Comparison of ENCODE assay signal across 9 cellular contexts in genomic region chr18:26813043-26813442, GRCh38. TPM values are rescaled to one million over a fixed set of nuclear protein-coding genes. Genes with fewer than 3 reads are reported as not detected.
DNase-seq lines count a peak whose midpoint lies in the region; ATAC-seq, FAIRE-seq and TF ChIP-seq lines count a peak whose summit lies in the region.
"Had no signal": no experiment of that assay in that cellular context is flagged by ENCODE, and none has a peak within 500 bp of the region (broad histone marks: within the 10 kb centered on the region; RNA-seq: fewer than 3 reads in every experiment).

No MANE protein-coding gene starts in this region.

- H3K9me3 Mint-ChIP-seq in Caco-2 (ENCODE audit: unreplicated experiment), result peaks cover under 1% of the 10 kb centered on the region
- H3K9me3 Mint-ChIP-seq in neural crest cell, result peaks cover 19% of the 10 kb centered on the region

- TF ChIP-seq CTCF in Caco-2 (IDR thresholded peaks at IDR 0.05; ENCODE audit: insufficient read depth in 1 of 2, low read depth in 1 of 2, low read length in 1 of 2, severe bottlenecking in 1 of 2, unreplicated experiment in 1 of 2) (peak in 1 of 2 experiments; percentile 51), H1 (IDR thresholded peaks at IDR 0.05; ENCODE audit: control extremely low read depth in 1 of 3, insufficient read depth in 1 of 3, low read depth in 1 of 3, low read length in 3 of 3) (peak; percentile 7 to 78 (median 60)), neural crest cell (conservative IDR thresholded peaks at IDR 0.05) (peak; percentile 67), suprapubic skin (IDR thresholded peaks at IDR 0.05) (no peak)

- H3K14ac ChIP-seq in H1 (ENCODE audit: insufficient read length), result no peak overlapping the region

- no peak overlapping the region for H3K9ac ChIP-seq in H1 (replicated peaks in 1 of 4; ENCODE audit: extremely low read depth in 1 of 4, low read depth in 3 of 4, low read length in 3 of 4)

- H3K23ac ChIP-seq in H1 (ENCODE audit: insufficient read length), result no peak overlapping the region

- H3K9me3 ChIP-seq in Caco-2, result no peaks in the 10 kb centered on the region
- H3K9me3 ChIP-seq in H1 (ENCODE audit: insufficient read depth in 2 of 2, low read depth in 1 of 2, low read length in 1 of 2), result no peaks in the 10 kb centered on the region
- no peaks in the 10 kb centered on the region for H3K9me3 ChIP-seq in suprapubic skin

- H2BK20ac ChIP-seq in H1 (ENCODE audit: low read length), result no peak overlapping the region

- H2BK15ac ChIP-seq in H1 (ENCODE audit: low read length), result no peak overlapping the region

- peak overlapping the region; percentile 77; the same call in 1 of the 2 replicates for H2AFZ ChIP-seq in H1 (ENCODE audit: low read length)

- no TSS peak for BruUV-seq in Caco-2 (replicated peaks; lab: Mats Ljungman, UMichigan)

- peak; percentile 90 to 92 for TF ChIP-seq RAD21 in H1 (IDR thresholded peaks at IDR 0.05 in 1 of 2, conservative IDR thresholded peaks at IDR 0.05 in 1 of 2; ENCODE audit: low read depth in 2 of 2, low read length in 2 of 2)

- peak; percentile 80 for FAIRE-seq in H1 (lab: Jason Lieb, UNC)

- H3K27ac ChIP-seq in H1 (ENCODE audit: low read depth, low read length), result no peak overlapping the region
- H3K27ac ChIP-seq in suprapubic skin, result no peak overlapping the region

- WGBS in H1 (ENCODE audit: extremely low coverage in 1 of 2, insufficient coverage in 1 of 2, insufficient read length in 1 of 2, insufficient replicate concordance in 2 of 2, low coverage in 1 of 2, low lambda C conversion rate in 2 of 2, missing lambda C conversion rate in 1 of 2), 2 experiments, result 57% methylated on average over 1 of the region's 1 CpG; no CpG with 5 or more reads in 1 of the 2 experiments
- 54% methylated on average over 1 of the region's 1 CpG for WGBS in suprapubic skin

- intact Hi-C loops in Caco-2 (cut with micrococcal nuclease; ENCODE audit: unreplicated experiment), result loop anchor here (1.0 to 5.0 kb wide), 2 partner anchors 189 to 485 kb away; no protein-coding TSS in a partner anchor

- TF ChIP-seq EP300 in H1 (IDR thresholded peaks at IDR 0.05; ENCODE audit: borderline replicate concordance in 1 of 2, low read depth in 2 of 2, low read length in 2 of 2) (no peak), suprapubic skin (IDR thresholded peaks at IDR 0.05) (no peak)

- H3K4me3 Mint-ChIP-seq in Caco-2 (ENCODE audit: unreplicated experiment), result no peak overlapping the region
- H3K4me3 Mint-ChIP-seq in neural crest cell, result no peak overlapping the region
- H3K4me3 Mint-ChIP-seq: activated naive CD8-positive, alpha-beta T cell had no signal

- no peaks in the 10 kb centered on the region for H4K20me1 ChIP-seq in H1 (replicated peaks in 1 of 2; ENCODE audit: control insufficient read depth in 1 of 2, insufficient read depth in 2 of 2, low read length in 2 of 2)

- no peaks in the 10 kb centered on the region for H3K27me3 ChIP-seq in Caco-2 (replicated peaks; ENCODE audit: control insufficient read depth, insufficient read depth, low read length)
- H3K27me3 ChIP-seq in H1 (replicated peaks in 1 of 4; ENCODE audit: control insufficient read depth in 3 of 4, extremely low read depth in 1 of 4, insufficient read depth in 3 of 4, low read length in 3 of 4), result no peaks in the 10 kb centered on the region; a peak in 1 of 7 replicates
- no peaks in the 10 kb centered on the region for H3K27me3 ChIP-seq in suprapubic skin

- H3K18ac ChIP-seq in H1 (ENCODE audit: extremely low read depth, low read length), result no peak overlapping the region

- H3K27me3 Mint-ChIP-seq in Caco-2 (ENCODE audit: insufficient read depth, unreplicated experiment) (peaks cover 10% of the 10 kb centered on the region), neural crest cell (ENCODE audit: low read depth) (no peaks in the 10 kb centered on the region)

- no peaks in the 10 kb centered on the region for H3K36me3 Mint-ChIP-seq in Caco-2 (ENCODE audit: insufficient read depth, unreplicated experiment)
- peaks cover 9% of the 10 kb centered on the region for H3K36me3 Mint-ChIP-seq in neural crest cell (ENCODE audit: low read depth)
- H3K36me3 Mint-ChIP-seq: activated naive CD8-positive, alpha-beta T cell had no signal

- H3K4me1 Mint-ChIP-seq in Caco-2 (ENCODE audit: low read depth, unreplicated experiment) (no peaks in the 10 kb centered on the region), neural crest cell (peaks cover 11% of the 10 kb centered on the region)

- H2BK5ac ChIP-seq in H1 (ENCODE audit: low read depth, low read length), result no peak overlapping the region

- no peak overlapping the region for H4K8ac ChIP-seq in H1 (ENCODE audit: extremely low read depth, insufficient read depth, low read length)

- no peak overlapping the region for H3K27ac Mint-ChIP-seq in Caco-2 (ENCODE audit: unreplicated experiment)
- H3K27ac Mint-ChIP-seq in neural crest cell (ENCODE audit: unreplicated experiment), result no peak overlapping the region
- H3K27ac Mint-ChIP-seq: activated naive CD8-positive, alpha-beta T cell had no signal

- no peaks in the 10 kb centered on the region for H3K4me1 ChIP-seq in Caco-2
- no peaks in the 10 kb centered on the region for H3K4me1 ChIP-seq in H1 (replicated peaks in 1 of 4; ENCODE audit: control insufficient read depth in 3 of 4, insufficient read depth in 4 of 4, low read length in 3 of 4)
- H3K4me1 ChIP-seq in suprapubic skin, result no peaks in the 10 kb centered on the region

- no peaks in the 10 kb centered on the region for H3K79me2 ChIP-seq in H1 (ENCODE audit: control insufficient read depth in 1 of 2, insufficient read depth in 2 of 2, low read length in 2 of 2)

- H3K56ac ChIP-seq in H1 (replicated peaks; ENCODE audit: insufficient read length, low read depth, low read length), result no peak overlapping the region

- TF ChIP-seq POLR2A in H1 (IDR thresholded peaks at IDR 0.05; ENCODE audit: control extremely low read depth in 1 of 2, low read depth in 2 of 2, low read length in 2 of 2) (no peak), suprapubic skin (IDR thresholded peaks at IDR 0.05) (no peak)

- peak; percentile 33 to 39 for DNase-seq in Caco-2
- peak; percentile 69 for DNase-seq in NCI-H345 (lab: John Stamatoyannopoulos, UW)
- DNase-seq in H1 (ENCODE audit: low read depth in 1 of 2, low spot score in 2 of 2), result peak in 1 of 2 experiments; percentile 17
- no peak for DNase-seq in neural crest cell (ENCODE audit: low read depth, low spot score)
- no peak for DNase-seq in stimulated activated CD4-positive, alpha-beta T cell treated with anti-CD3 and anti-CD28 coated beads, Interleukin-1b, Interleukin-23, amount 100 ng/mL, for 48 hours
- DNase-seq in suprapubic skin (ENCODE audit: low spot score in 2 of 2), result no peak

- no peak overlapping the region for H2BK12ac ChIP-seq in H1 (ENCODE audit: low read depth, low read length)

- no peak overlapping the region for H2AK5ac ChIP-seq in H1 (ENCODE audit: low read depth, low read length)

- ATAC-seq in GM21528 (IDR thresholded peaks at IDR 0.05; ENCODE audit: low FRiP score, unreplicated experiment) (peak; percentile 71), HG03135 (IDR thresholded peaks at IDR 0.05; ENCODE audit: unreplicated experiment) (no peak)

- H4K91ac ChIP-seq in H1 (replicated peaks; ENCODE audit: insufficient read length, low read length), result no peak overlapping the region

- H4K5ac ChIP-seq in H1 (ENCODE audit: insufficient read length, low read depth, low read length), result no peak overlapping the region

- no peak overlapping the region for H2BK120ac ChIP-seq in H1 (replicated peaks; ENCODE audit: low read depth, low read length)

- POLR2A ChIA-PET in Caco-2 (lab: Charles Lee), result no interaction called here
- POLR2A ChIA-PET in H1 (lab: Charles Lee; ENCODE audit: partially characterized antibody), result no interaction called here

- CTCF ChIA-PET in Caco-2 (lab: Charles Lee), result no interaction called here
- CTCF ChIA-PET in H1 (lab: Charles Lee; ENCODE audit: partially characterized antibody), result interaction anchor here (0.8 to 3.0 kb wide), 9 partner anchors 9 to 192 kb away, joined by 3 to 9 read pairs (median 4); no protein-coding TSS in a partner anchor

- H3K23me2 ChIP-seq in H1 (ENCODE audit: low read depth, low read length), result no peaks in the 10 kb centered on the region; the same call in 1 of the 2 replicates

- H3K4me3 ChIP-seq in Caco-2 (ENCODE audit: low read depth, low read length) (no peak overlapping the region), H1 (ENCODE audit: extremely low read depth in 1 of 4, insufficient read depth in 2 of 4, low read depth in 3 of 4, low read length in 4 of 4) (no peak overlapping the region), suprapubic skin (no peak overlapping the region)

- H3K36me3 ChIP-seq in Caco-2 (ENCODE audit: control insufficient read depth, insufficient read depth, low read length), result no peaks in the 10 kb centered on the region
- no peaks in the 10 kb centered on the region for H3K36me3 ChIP-seq in H1 (ENCODE audit: control insufficient read depth in 2 of 4, insufficient read depth in 4 of 4, low read length in 3 of 4)
- H3K36me3 ChIP-seq in suprapubic skin, result no peaks in the 10 kb centered on the region

- H3K4ac ChIP-seq in H1 (replicated peaks; ENCODE audit: insufficient read length, low read depth, low read length), result no peak overlapping the region

- H3K79me1 ChIP-seq in H1 (ENCODE audit: low read depth, low read length), result no peaks in the 10 kb centered on the region

- H3K4me2 ChIP-seq in H1 (ENCODE audit: insufficient read depth in 1 of 2, low read depth in 2 of 2, low read length in 2 of 2), result no peak overlapping the region

TF ChIP-seq in H1, 55 proteins besides CTCF, POLR2A, EP300 and RAD21:
- TF ChIP-seq EZH2 (IDR thresholded peaks at IDR 0.05; ENCODE audit: low read depth, low read length, severe bottlenecking) (no peak), KDM1A (IDR thresholded peaks at IDR 0.05; ENCODE audit: borderline replicate concordance, low read length) (no peak), JUND (IDR thresholded peaks at IDR 0.05; ENCODE audit: low read length) (peak; percentile 34; the same call in 1 of the 2 replicates)

RNA-seq across cellular contexts. Expression of gene AQP4, which starts 52.5 kb away (rescaled TPM):
- total RNA-seq in Caco-2 (2022) (0.27 and 0.46 TPM in 2 replicates), neural crest cell (not detected in 2 replicates), suprapubic skin (1 to 10 TPM in 1 of 4 donors, under 1 TPM in 2, not detected in 1; 0.13 to 1.9 (median 0.49) TPM)
- total RNA-seq in H1 (2021; fragmentation: NEBNext Ultra II Directional; extraction: Animal tissue kit (Norgen Biotek cat#: 25700)), result 2.1 and 2.2 TPM in 2 replicates
- 0.96 and 2.8 TPM in 2 replicates for polyA plus RNA-seq in H1 (2011; rRNA removed)
- 1.3 TPM for polyA plus RNA-seq in H1 (2011; cell fraction: cytosol; rRNA removed)
- polyA plus RNA-seq in H1 (2011; cell fraction: nucleus; rRNA removed), result 3.0 TPM
- polyA plus RNA-seq in H1 (2012, experiment 1 of 2), result 0.43 to 1.4 TPM (median 0.84 TPM) in 4 replicates
- 0.67 TPM for polyA plus RNA-seq in H1 (2012, experiment 2 of 2)
- polyA plus RNA-seq in H1 (2013, experiment 1 of 2), result 1.6 TPM
- 1.3 TPM for polyA plus RNA-seq in H1 (2013, experiment 2 of 2)
- 7.8 and 12.8 TPM in 2 replicates for polyA minus RNA-seq in H1 (2011; rRNA and poly(A)+ RNA removed)
- polyA minus RNA-seq in H1 (2011; cell fraction: cytosol; rRNA and poly(A)+ RNA removed), result 1.5 TPM
- polyA minus RNA-seq in H1 (2011; cell fraction: nucleus; rRNA and poly(A)+ RNA removed), result 3.2 TPM

Comparison
In these comparisons a context has a peak if more than half of its experiments do, and no peak if none do; other contexts are left out.
1. DNase-seq: peak in Caco-2 (2 of 2) and NCI-H345 (single experiment); none in neural crest cell (single experiment), stimulated activated CD4-positive, alpha-beta T cell treated with anti-CD3 and anti-CD28 coated beads, Interleukin-1b, Interleukin-23, amount 100 ng/mL, for 48 hours (single experiment) and suprapubic skin (0 of 2).
2. CTCF ChIP-seq: peak in H1 (3 of 3) and neural crest cell (single experiment); none in suprapubic skin (0 of 2).